ENCODE assay signal across 1 cellular context in the genomic region with DNA sequence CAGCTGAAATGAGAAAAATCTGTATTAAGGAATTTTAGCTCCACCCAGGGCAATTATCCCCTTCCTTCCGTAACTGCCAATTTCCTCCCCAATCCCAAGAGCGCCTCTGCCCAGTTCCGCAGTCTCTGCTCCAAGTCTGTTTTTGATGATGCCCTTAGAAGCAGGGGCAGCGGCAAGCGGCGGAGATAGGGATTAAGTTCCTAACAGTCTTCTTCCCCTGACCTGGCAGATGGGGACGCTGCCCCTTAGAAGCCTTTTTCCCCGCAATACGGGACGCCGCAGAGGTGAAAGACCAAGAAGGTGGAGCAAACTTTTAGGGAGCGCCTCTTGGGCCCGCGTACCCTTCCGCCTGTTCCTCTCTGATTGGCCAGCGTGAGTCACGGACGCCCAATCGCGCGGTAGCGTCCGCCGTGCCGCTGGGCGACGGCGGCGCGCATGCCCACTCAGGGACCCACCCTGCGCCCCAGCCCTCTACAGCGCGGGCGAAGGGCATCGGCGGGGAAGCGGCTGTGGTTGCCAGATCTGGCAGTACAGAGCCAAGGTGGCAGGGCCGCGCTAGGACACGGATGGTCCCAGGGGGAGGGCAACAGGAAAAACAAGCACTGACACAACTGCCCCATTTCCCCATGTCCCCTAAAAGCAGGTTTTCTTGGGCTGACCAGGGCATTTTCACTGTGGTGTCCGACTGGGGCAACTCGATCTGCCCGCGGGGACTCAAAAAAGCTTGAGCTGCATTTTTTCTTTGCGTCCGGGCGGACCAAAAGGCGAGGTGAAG.
TF ChIP-seq lines count a peak whose summit lies in the region.

No MANE protein-coding gene starts in this region.

TF ChIP-seq in HepG2, 621 proteins besides CTCF, POLR2A, EP300 and RAD21 (continued from another document and continues in another):
- peak; percentile 42; the same call in 1 of the 2 replicates for TF ChIP-seq ZGPAT (CRISPR knock-in tag; IDR thresholded peaks at IDR 0.05)
- 0 out of 2 replicates have a peak, but pooled peaks have one; percentile 41 for TF ChIP-seq ELF3 (CRISPR knock-in tag; IDR thresholded peaks at IDR 0.05)
- TF ChIP-seq ZNF343 (CRISPR knock-in tag; IDR thresholded peaks at IDR 0.05), result 0 out of 2 replicates have a peak, but pooled peaks have one; percentile 56
- 0 out of 2 replicates have a peak, but pooled peaks have one; percentile 59 for TF ChIP-seq NFATC3 (CRISPR knock-in tag; IDR thresholded peaks at IDR 0.05)
- TF ChIP-seq, protein P1, sequence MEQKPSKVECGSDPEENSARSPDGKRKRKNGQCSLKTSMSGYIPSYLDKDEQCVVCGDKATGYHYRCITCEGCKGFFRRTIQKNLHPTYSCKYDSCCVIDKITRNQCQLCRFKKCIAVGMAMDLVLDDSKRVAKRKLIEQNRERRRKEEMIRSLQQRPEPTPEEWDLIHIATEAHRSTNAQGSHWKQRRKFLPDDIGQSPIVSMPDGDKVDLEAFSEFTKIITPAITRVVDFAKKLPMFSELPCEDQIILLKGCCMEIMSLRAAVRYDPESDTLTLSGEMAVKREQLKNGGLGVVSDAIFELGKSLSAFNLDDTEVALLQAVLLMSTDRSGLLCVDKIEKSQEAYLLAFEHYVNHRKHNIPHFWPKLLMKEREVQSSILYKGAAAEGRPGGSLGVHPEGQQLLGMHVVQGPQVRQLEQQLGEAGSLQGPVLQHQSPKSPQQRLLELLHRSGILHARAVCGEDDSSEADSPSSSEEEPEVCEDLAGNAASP (CRISPR knock-in tag; IDR thresholded peaks at IDR 0.05; ENCODE audit: borderline replicate concordance), result peak; percentile 27; the same call in 1 of the 2 replicates
- peak; percentile 58; the same call in 1 of the 2 replicates for TF ChIP-seq CREB1 (IDR thresholded peaks at IDR 0.05)
- TF ChIP-seq CREB1 (CRISPR knock-in tag; IDR thresholded peaks at IDR 0.05), result no peak; the same call in 1 of the 2 replicates
- TF ChIP-seq ZNF547 (CRISPR knock-in tag; IDR thresholded peaks at IDR 0.05), result peak; percentile 10; the same call in 1 of the 2 replicates
- 0 out of 2 replicates have a peak, but pooled peaks have one; percentile 14 for TF ChIP-seq BRF2 (CRISPR knock-in tag; IDR thresholded peaks at IDR 0.05)
- 0 out of 2 replicates have a peak, but pooled peaks have one; percentile 44 for TF ChIP-seq THAP8 (CRISPR knock-in tag; IDR thresholded peaks at IDR 0.05; ENCODE audit: borderline replicate concordance)
- no peak for TF ChIP-seq ZNF713 (CRISPR knock-in tag; IDR thresholded peaks at IDR 0.05)
- TF ChIP-seq SP2 (CRISPR knock-in tag; IDR thresholded peaks at IDR 0.05), result peak; percentile 65
- TF ChIP-seq POLR2G (IDR thresholded peaks at IDR 0.05; ENCODE audit: low read depth, low read length), result peak; percentile 89
- no peak for TF ChIP-seq MTERF4 (CRISPR knock-in tag; IDR thresholded peaks at IDR 0.05)
- peak; percentile 48 for TF ChIP-seq YEATS4 (CRISPR knock-in tag; IDR thresholded peaks at IDR 0.05; ENCODE audit: borderline replicate concordance)
- peak; percentile 49; the same call in 1 of the 2 replicates for TF ChIP-seq HES4 (CRISPR knock-in tag; IDR thresholded peaks at IDR 0.05; ENCODE audit: borderline replicate concordance)
- peak; percentile 43; the same call in 1 of the 2 replicates for TF ChIP-seq ETV5 (CRISPR knock-in tag; IDR thresholded peaks at IDR 0.05; ENCODE audit: borderline replicate concordance)
- TF ChIP-seq, protein P2, sequence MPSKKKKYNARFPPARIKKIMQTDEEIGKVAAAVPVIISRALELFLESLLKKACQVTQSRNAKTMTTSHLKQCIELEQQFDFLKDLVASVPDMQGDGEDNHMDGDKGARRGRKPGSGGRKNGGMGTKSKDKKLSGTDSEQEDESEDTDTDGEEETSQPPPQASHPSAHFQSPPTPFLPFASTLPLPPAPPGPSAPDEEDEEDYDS (CRISPR knock-in tag; IDR thresholded peaks at IDR 0.05), result peak; percentile 76
- 0 out of 2 replicates have a peak, but pooled peaks have one; percentile 17 for TF ChIP-seq ZNF337 (CRISPR knock-in tag; IDR thresholded peaks at IDR 0.05; ENCODE audit: borderline replicate concordance, low read depth)
- TF ChIP-seq HNRNPL (IDR thresholded peaks at IDR 0.05; ENCODE audit: low read depth, low read length), result peak; percentile 95
- TF ChIP-seq ARID2 (CRISPR knock-in tag; IDR thresholded peaks at IDR 0.05; ENCODE audit: borderline replicate concordance), result no peak
- peak; percentile 65; the same call in 1 of the 2 replicates for TF ChIP-seq KDM2A (CRISPR knock-in tag; IDR thresholded peaks at IDR 0.05; ENCODE audit: borderline replicate concordance, low read depth)
- peak; percentile 52; the same call in 1 of the 2 replicates for TF ChIP-seq ZNF350 (CRISPR knock-in tag; IDR thresholded peaks at IDR 0.05; ENCODE audit: borderline replicate concordance, low read depth)
- TF ChIP-seq U2AF2 (IDR thresholded peaks at IDR 0.05; ENCODE audit: low read depth, low read length), result no peak
- TF ChIP-seq FOXM1 (CRISPR knock-in tag; IDR thresholded peaks at IDR 0.05), result 0 out of 2 replicates have a peak, but pooled peaks have one; percentile 14
- TF ChIP-seq, protein P3, sequence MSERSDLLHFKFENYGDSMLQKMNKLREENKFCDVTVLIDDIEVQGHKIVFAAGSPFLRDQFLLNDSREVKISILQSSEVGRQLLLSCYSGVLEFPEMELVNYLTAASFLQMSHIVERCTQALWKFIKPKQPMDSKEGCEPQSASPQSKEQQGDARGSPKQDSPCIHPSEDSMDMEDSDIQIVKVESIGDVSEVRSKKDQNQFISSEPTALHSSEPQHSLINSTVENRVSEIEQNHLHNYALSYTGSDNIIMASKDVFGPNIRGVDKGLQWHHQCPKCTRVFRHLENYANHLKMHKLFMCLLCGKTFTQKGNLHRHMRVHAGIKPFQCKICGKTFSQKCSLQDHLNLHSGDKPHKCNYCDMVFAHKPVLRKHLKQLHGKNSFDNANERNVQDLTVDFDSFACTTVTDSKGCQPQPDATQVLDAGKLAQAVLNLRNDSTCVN (CRISPR knock-in tag; IDR thresholded peaks at IDR 0.05; ENCODE audit: borderline replicate concordance), result 0 out of 2 replicates have a peak, but pooled peaks have one; percentile 9
- peak; percentile 70 for TF ChIP-seq TAF1 (CRISPR knock-in tag; IDR thresholded peaks at IDR 0.05)
- TF ChIP-seq SMAD3 (CRISPR knock-in tag; IDR thresholded peaks at IDR 0.05), result no peak
- TF ChIP-seq, protein P4, sequence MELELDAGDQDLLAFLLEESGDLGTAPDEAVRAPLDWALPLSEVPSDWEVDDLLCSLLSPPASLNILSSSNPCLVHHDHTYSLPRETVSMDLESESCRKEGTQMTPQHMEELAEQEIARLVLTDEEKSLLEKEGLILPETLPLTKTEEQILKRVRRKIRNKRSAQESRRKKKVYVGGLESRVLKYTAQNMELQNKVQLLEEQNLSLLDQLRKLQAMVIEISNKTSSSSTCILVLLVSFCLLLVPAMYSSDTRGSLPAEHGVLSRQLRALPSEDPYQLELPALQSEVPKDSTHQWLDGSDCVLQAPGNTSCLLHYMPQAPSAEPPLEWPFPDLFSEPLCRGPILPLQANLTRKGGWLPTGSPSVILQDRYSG (CRISPR knock-in tag; IDR thresholded peaks at IDR 0.05), result peak; percentile 70; the same call in 1 of the 2 replicates
- TF ChIP-seq ZFAT (CRISPR knock-in tag; conservative IDR thresholded peaks at IDR 0.05), result no peak
- no peak; the same call in 1 of the 2 replicates for TF ChIP-seq NRL (CRISPR knock-in tag; IDR thresholded peaks at IDR 0.05; ENCODE audit: borderline replicate concordance)
- peak; percentile 8; the same call in 1 of the 2 replicates for TF ChIP-seq SP5 (CRISPR knock-in tag; IDR thresholded peaks at IDR 0.05; ENCODE audit: borderline replicate concordance, low read depth)
- peak; percentile 83 for TF ChIP-seq ZNF883 (CRISPR knock-in tag; IDR thresholded peaks at IDR 0.05; ENCODE audit: not compliant biosample characterization)
- TF ChIP-seq IRF2 (CRISPR knock-in tag; IDR thresholded peaks at IDR 0.05), result no peak
- 0 out of 2 replicates have a peak, but pooled peaks have one; percentile 18 for TF ChIP-seq CBFB (CRISPR knock-in tag; IDR thresholded peaks at IDR 0.05)
- 0 out of 2 replicates have a peak, but pooled peaks have one; percentile 39 for TF ChIP-seq AHR (CRISPR knock-in tag; IDR thresholded peaks at IDR 0.05)
- peak; percentile 50; the same call in 1 of the 2 replicates for TF ChIP-seq ZNF441 (CRISPR knock-in tag; IDR thresholded peaks at IDR 0.05; ENCODE audit: borderline replicate concordance)
- TF ChIP-seq, protein P5, sequence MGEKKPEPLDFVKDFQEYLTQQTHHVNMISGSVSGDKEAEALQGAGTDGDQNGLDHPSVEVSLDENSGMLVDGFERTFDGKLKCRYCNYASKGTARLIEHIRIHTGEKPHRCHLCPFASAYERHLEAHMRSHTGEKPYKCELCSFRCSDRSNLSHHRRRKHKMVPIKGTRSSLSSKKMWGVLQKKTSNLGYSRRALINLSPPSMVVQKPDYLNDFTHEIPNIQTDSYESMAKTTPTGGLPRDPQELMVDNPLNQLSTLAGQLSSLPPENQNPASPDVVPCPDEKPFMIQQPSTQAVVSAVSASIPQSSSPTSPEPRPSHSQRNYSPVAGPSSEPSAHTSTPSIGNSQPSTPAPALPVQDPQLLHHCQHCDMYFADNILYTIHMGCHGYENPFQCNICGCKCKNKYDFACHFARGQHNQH (CRISPR knock-in tag; IDR thresholded peaks at IDR 0.05), result 0 out of 2 replicates have a peak, but pooled peaks have one; percentile 25
- TF ChIP-seq CEBPB (IDR thresholded peaks at IDR 0.05; ENCODE audit: borderline replicate concordance, low read depth, low read length), result no peak
- 0 out of 2 replicates have a peak, but pooled peaks have one; percentile 34 for TF ChIP-seq ATF2 (CRISPR knock-in tag; IDR thresholded peaks at IDR 0.05)
- TF ChIP-seq CENPT (CRISPR knock-in tag; IDR thresholded peaks at IDR 0.05; ENCODE audit: low read depth), result no peak
- TF ChIP-seq ZFYVE20 (CRISPR knock-in tag; IDR thresholded peaks at IDR 0.05; ENCODE audit: borderline replicate concordance, low read depth), result no peak
- TF ChIP-seq RNF2 (conservative IDR thresholded peaks at IDR 0.05; ENCODE audit: low read depth), result 0 out of 2 replicates have a peak, but pooled peaks have one; percentile 57
- TF ChIP-seq, protein P6, sequence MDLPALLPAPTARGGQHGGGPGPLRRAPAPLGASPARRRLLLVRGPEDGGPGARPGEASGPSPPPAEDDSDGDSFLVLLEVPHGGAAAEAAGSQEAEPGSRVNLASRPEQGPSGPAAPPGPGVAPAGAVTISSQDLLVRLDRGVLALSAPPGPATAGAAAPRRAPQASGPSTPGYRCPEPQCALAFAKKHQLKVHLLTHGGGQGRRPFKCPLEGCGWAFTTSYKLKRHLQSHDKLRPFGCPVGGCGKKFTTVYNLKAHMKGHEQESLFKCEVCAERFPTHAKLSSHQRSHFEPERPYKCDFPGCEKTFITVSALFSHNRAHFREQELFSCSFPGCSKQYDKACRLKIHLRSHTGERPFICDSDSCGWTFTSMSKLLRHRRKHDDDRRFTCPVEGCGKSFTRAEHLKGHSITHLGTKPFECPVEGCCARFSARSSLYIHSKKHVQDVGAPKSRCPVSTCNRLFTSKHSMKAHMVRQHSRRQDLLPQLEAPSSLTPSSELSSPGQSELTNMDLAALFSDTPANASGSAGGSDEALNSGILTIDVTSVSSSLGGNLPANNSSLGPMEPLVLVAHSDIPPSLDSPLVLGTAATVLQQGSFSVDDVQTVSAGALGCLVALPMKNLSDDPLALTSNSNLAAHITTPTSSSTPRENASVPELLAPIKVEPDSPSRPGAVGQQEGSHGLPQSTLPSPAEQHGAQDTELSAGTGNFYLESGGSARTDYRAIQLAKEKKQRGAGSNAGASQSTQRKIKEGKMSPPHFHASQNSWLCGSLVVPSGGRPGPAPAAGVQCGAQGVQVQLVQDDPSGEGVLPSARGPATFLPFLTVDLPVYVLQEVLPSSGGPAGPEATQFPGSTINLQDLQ (CRISPR knock-in tag; IDR thresholded peaks at IDR 0.05), result 0 out of 2 replicates have a peak, but pooled peaks have one; percentile 19
- TF ChIP-seq ZNF788 (CRISPR knock-in tag; IDR thresholded peaks at IDR 0.05; ENCODE audit: borderline replicate concordance), result peak; percentile 28; the same call in 1 of the 2 replicates
- peak; percentile 79; the same call in 1 of the 2 replicates for TF ChIP-seq PHF21A (CRISPR knock-in tag; IDR thresholded peaks at IDR 0.05)
- no peak for TF ChIP-seq HOXD1 (CRISPR knock-in tag; IDR thresholded peaks at IDR 0.05)
